ENCODE assay signal across 22 cellular contexts in genomic region chr2:176334729-176335128, GRCh38.
"Had no signal": no experiment of that assay in that cellular context is flagged by ENCODE, and none has a peak within 500 bp of the region (broad histone marks: within the 10 kb centered on the region; RNA-seq: fewer than 3 reads in every experiment).

No MANE protein-coding gene starts in this region.

- FAIRE-seq: colon, endothelial cell of umbilical vein, frontal cortex, islet of Langerhans, keratinocyte had no signal

- H3K27ac ChIP-seq: coronary artery, dorsolateral prefrontal cortex, esophagus muscularis mucosa, foreskin keratinocyte, gastroesophageal sphincter, heart left ventricle, left lung, lower lobe of right lung had no signal

- H3K9me3 ChIP-seq: esophagus muscularis mucosa, gastroesophageal sphincter, heart left ventricle, left lung, lower lobe of right lung, mucosa of descending colon had no signal

- H3K4me1 ChIP-seq: esophagus muscularis mucosa, foreskin keratinocyte, gastroesophageal sphincter, left lung, lower lobe of right lung had no signal

- H3K27me3 ChIP-seq: dorsolateral prefrontal cortex, esophagus muscularis mucosa, foreskin keratinocyte, gastroesophageal sphincter, heart left ventricle, left lung had no signal

- DNase-seq: dermis blood vessel endothelial cell; dorsolateral prefrontal cortex; effector CD4-positive, alpha-beta T cell; effector memory CD4-positive, alpha-beta T cell; foreskin keratinocyte; heart left ventricle; hippocampal formation; left cardiac atrium; left lung; left ventricle myocardium superior; lower lobe of right lung; mesenchymal stem cell; mucosa of descending colon; naive B cell had no signal

- H3K4me3 ChIP-seq: coronary artery, dorsolateral prefrontal cortex, esophagus muscularis mucosa, gastroesophageal sphincter, heart left ventricle, left lung, lower lobe of right lung, mucosa of descending colon had no signal

- ATAC-seq: foreskin keratinocyte, gastroesophageal sphincter, heart left ventricle, left cardiac atrium, left lung, left ventricle myocardium superior, lower lobe of right lung, mucosa of descending colon had no signal
